ENCODE assay signal across 1 cellular context in the genomic region with DNA sequence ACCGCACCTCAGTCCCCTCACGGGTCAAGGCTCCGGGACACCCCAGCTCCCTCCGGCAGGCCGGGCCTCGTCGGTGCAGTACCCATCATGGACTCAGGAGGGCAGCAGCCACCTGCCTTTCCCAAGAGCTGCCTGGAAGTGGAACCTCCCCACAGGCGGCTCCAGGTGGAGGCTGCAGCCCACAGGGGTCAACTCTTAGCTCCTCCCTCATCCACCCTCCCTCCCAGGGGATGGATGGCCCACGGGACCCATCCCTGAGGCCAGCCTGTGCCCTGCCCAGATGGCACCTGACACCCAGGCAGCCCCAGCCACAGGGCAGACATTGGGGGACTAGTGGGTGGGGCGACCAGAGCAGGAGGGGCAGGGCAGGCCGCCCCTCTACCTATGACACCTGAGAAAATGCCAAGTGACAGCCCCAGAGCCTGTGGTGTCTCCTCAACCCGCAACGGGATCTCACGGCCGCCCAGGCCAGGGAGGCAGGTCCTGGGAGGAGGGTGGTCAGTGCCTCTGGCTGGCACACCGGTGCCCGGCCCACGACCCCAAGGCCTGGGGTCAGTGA.
A peak's percentile ranks its signal among the peaks of the same experiment; 100 is the strongest.
TF ChIP-seq lines count a peak whose summit lies in the region.

No MANE protein-coding gene starts in this region.

TF ChIP-seq in IMR-90, 13 proteins besides CTCF, POLR2A, EP300 and RAD21:
- TF ChIP-seq RCOR1 (IDR thresholded peaks at IDR 0.05; ENCODE audit: insufficient replicate concordance, low read length), result no peak
- TF ChIP-seq RFX5 (IDR thresholded peaks at IDR 0.05; ENCODE audit: low read depth, low read length), result no peak
- TF ChIP-seq, protein P1, sequence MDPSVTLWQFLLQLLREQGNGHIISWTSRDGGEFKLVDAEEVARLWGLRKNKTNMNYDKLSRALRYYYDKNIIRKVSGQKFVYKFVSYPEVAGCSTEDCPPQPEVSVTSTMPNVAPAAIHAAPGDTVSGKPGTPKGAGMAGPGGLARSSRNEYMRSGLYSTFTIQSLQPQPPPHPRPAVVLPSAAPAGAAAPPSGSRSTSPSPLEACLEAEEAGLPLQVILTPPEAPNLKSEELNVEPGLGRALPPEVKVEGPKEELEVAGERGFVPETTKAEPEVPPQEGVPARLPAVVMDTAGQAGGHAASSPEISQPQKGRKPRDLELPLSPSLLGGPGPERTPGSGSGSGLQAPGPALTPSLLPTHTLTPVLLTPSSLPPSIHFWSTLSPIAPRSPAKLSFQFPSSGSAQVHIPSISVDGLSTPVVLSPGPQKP (IDR thresholded peaks at IDR 0.05; ENCODE audit: borderline replicate concordance, low read depth, low read length), result no peak
- TF ChIP-seq NFE2L2 (IDR thresholded peaks at IDR 0.05; ENCODE audit: low read depth, low read length), result no peak
- TF ChIP-seq FOS (IDR thresholded peaks at IDR 0.05; ENCODE audit: low read depth, low read length), result no peak
- TF ChIP-seq BHLHE40 (IDR thresholded peaks at IDR 0.05; ENCODE audit: low read depth, low read length), result no peak
- TF ChIP-seq MAFK (IDR thresholded peaks at IDR 0.05; ENCODE audit: low read depth, low read length), result no peak
- peak; percentile 38; the same call in 1 of the 2 replicates for TF ChIP-seq MAZ (IDR thresholded peaks at IDR 0.05; ENCODE audit: borderline replicate concordance, low read depth, low read length)
- TF ChIP-seq, protein P2, sequence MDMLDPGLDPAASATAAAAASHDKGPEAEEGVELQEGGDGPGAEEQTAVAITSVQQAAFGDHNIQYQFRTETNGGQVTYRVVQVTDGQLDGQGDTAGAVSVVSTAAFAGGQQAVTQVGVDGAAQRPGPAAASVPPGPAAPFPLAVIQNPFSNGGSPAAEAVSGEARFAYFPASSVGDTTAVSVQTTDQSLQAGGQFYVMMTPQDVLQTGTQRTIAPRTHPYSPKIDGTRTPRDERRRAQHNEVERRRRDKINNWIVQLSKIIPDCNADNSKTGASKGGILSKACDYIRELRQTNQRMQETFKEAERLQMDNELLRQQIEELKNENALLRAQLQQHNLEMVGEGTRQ (IDR thresholded peaks at IDR 0.05; ENCODE audit: low read depth, low read length), result no peak
- peak; percentile 69 for TF ChIP-seq SMC3 (IDR thresholded peaks at IDR 0.05; ENCODE audit: low read depth, low read length)
- TF ChIP-seq CEBPB (IDR thresholded peaks at IDR 0.05; ENCODE audit: low read depth, low read length), result no peak
